In the genomic region with DNA sequence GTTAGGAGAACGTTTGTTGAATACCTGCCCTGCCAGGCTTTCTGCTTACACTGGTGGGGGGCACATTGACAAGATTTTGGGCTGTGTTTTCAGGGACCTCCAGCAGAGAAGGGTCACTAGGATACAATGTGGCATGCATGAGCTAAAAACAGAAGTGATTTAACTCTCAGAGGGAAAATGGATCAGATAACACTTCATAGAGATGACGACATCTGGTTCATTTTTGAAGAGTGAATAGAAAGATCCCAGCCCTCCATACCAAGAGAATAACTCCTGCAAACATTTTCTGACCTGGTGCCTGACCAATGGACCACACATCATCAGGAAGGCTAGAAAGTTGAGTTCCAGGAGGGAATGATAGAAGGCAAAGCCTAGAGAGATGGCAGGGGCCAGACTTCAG, we compare ENCODE assay signal across 20 cellular contexts. TPM values are rescaled to one million over a fixed set of nuclear protein-coding genes. Genes with fewer than 3 reads are reported as not detected.
DNase-seq lines count a peak whose midpoint lies in the region; ATAC-seq and TF ChIP-seq lines count a peak whose summit lies in the region.
"Had no signal": no experiment of that assay in that cellular context is flagged by ENCODE, and none has a peak within 500 bp of the region (broad histone marks: within the 10 kb centered on the region; RNA-seq: fewer than 3 reads in every experiment).

No MANE protein-coding gene starts in this region.

- DNase-seq in natural killer cell, result no peak
- DNase-seq in natural killer cell treated with Interleukin-12 subunit alpha and Interleukin-12 subunit beta and Interleukin-15 and Interleukin-18, amount 100 ng/mL, for 72 hours (ENCODE audit: low spot score), result no peak
- DNase-seq in iris pigment epithelial cell (ENCODE audit: low read depth), result peak; percentile 45
- no peak for DNase-seq in H4 (ENCODE audit: low spot score)
- DNase-seq in lower lobe of right lung, result no peak
- no peak for DNase-seq in NCI-H510A treated with DMSO at 0.1 percent for 48 hours (lab: John Stamatoyannopoulos, UW)
- DNase-seq in OCI-M2 (lab: John Stamatoyannopoulos, UW; ENCODE audit: unreplicated experiment), result no peak
- DNase-seq: activated CD4-positive, alpha-beta T cell treated with anti-CD3 and anti-CD28 coated beads for 4 hours; activated naive CD4-positive, alpha-beta T cell treated with anti-CD3 and anti-CD28 coated beads, Interleukin-2, amount 50 U/mL, for 16 hours; activated T-cell treated with anti-CD3 and anti-CD28 coated beads for 4 hours; caudate nucleus; hippocampal formation; KBM-7; left colon; NCI-H1105 treated with DMSO at 0.1 percent for 48 hours; NCI-H446 treated with DMSO at 0.1 percent for 48 hours; T-helper 9 cell had no signal

- H3K4me3 ChIP-seq in lower lobe of right lung, result no peak overlapping the region

- TF ChIP-seq CTCF in natural killer cell (IDR thresholded peaks at IDR 0.05) (no peak), brain (conservative IDR thresholded peaks at IDR 0.05) (no peak), lower lobe of right lung (IDR thresholded peaks at IDR 0.05) (no peak)

- H3K4me3 Mint-ChIP-seq in natural killer cell (no peak overlapping the region), brain (no peak overlapping the region)
- no peak overlapping the region for H3K4me3 Mint-ChIP-seq in natural killer cell treated with Interleukin-12 subunit alpha and Interleukin-12 subunit beta and Interleukin-15 and Interleukin-18, amount 100 ng/mL, for 72 hours
- H3K4me3 Mint-ChIP-seq: B cell had no signal

- H3K27ac ChIP-seq in lower lobe of right lung, result no peak overlapping the region
- H3K27ac ChIP-seq: HL-60 had no signal

- H3K36me3 ChIP-seq in lower lobe of right lung, result peaks cover 94% of the 10 kb centered on the region

- no peaks in the 10 kb centered on the region for H3K27me3 ChIP-seq in lower lobe of right lung (ENCODE audit: low read depth)

- intact Hi-C loops in natural killer cell (cut with micrococcal nuclease) (no loop called here), lower lobe of right lung (cut with DNase I) (no loop called here)

- H3K4me1 ChIP-seq in lower lobe of right lung, result no peaks in the 10 kb centered on the region

- no peak for ATAC-seq in natural killer cell
- ATAC-seq in natural killer cell treated with Interleukin-12 subunit alpha and Interleukin-12 subunit beta and Interleukin-15 and Interleukin-18, amount 100 ng/mL, for 72 hours, result no peak
- no peak for ATAC-seq in lower lobe of right lung
- ATAC-seq: left colon had no signal

- peaks cover 10% of the 10 kb centered on the region for H3K36me3 Mint-ChIP-seq in natural killer cell
- peaks cover 10% of the 10 kb centered on the region for H3K36me3 Mint-ChIP-seq in natural killer cell treated with Interleukin-12 subunit alpha and Interleukin-12 subunit beta and Interleukin-15 and Interleukin-18, amount 100 ng/mL, for 72 hours
- H3K36me3 Mint-ChIP-seq in brain, result peaks cover 48% of the 10 kb centered on the region

- H3K9me3 Mint-ChIP-seq in natural killer cell (no peaks in the 10 kb centered on the region), brain (no peaks in the 10 kb centered on the region)
- H3K9me3 Mint-ChIP-seq in natural killer cell treated with Interleukin-12 subunit alpha and Interleukin-12 subunit beta and Interleukin-15 and Interleukin-18, amount 100 ng/mL, for 72 hours, result no peaks in the 10 kb centered on the region

- no peaks in the 10 kb centered on the region for H3K4me1 Mint-ChIP-seq in natural killer cell
- H3K4me1 Mint-ChIP-seq in natural killer cell treated with Interleukin-12 subunit alpha and Interleukin-12 subunit beta and Interleukin-15 and Interleukin-18, amount 100 ng/mL, for 72 hours (ENCODE audit: low read depth in 2 of 2), result no peaks in the 10 kb centered on the region
- peaks cover 13% of the 10 kb centered on the region for H3K4me1 Mint-ChIP-seq in brain
- H3K4me1 Mint-ChIP-seq: B cell had no signal

- peak overlapping the region; percentile 13 to 35 for H3K27ac Mint-ChIP-seq in natural killer cell
- no peak overlapping the region for H3K27ac Mint-ChIP-seq in natural killer cell treated with Interleukin-12 subunit alpha and Interleukin-12 subunit beta and Interleukin-15 and Interleukin-18, amount 100 ng/mL, for 72 hours
- peak overlapping the region in 4 of 5 experiments; percentile 15 to 63 (median 34) for H3K27ac Mint-ChIP-seq in brain
- H3K27ac Mint-ChIP-seq: B cell had no signal

- H3K9me3 ChIP-seq in lower lobe of right lung, result no peaks in the 10 kb centered on the region

- H3K27me3 Mint-ChIP-seq in natural killer cell (ENCODE audit: low read depth in 2 of 2) (no peaks in the 10 kb centered on the region), brain (no peaks in the 10 kb centered on the region)
- H3K27me3 Mint-ChIP-seq in natural killer cell treated with Interleukin-12 subunit alpha and Interleukin-12 subunit beta and Interleukin-15 and Interleukin-18, amount 100 ng/mL, for 72 hours, result no peaks in the 10 kb centered on the region
- H3K27me3 Mint-ChIP-seq: B cell had no signal

RNA-seq across cellular contexts. Expression of a gene that starts 33.7 kb away (rescaled TPM):
- 10 to 100 TPM in 1 of 3 donors, 1 to 10 TPM in 2; 4.0 to 37.4 (median 9.0) TPM for total RNA-seq in natural killer cell
- total RNA-seq in natural killer cell treated with Interleukin-12 subunit alpha and Interleukin-12 subunit beta and Interleukin-15 and Interleukin-18, amount 100 ng/mL, for 72 hours, result 1 to 10 TPM; 3.0 to 4.6 TPM
- 2,462 TPM for polyA plus RNA-seq in brain (ENCODE audit: insufficient read depth, low read depth, low replicate concordance)
- total RNA-seq in H4 (2014; rRNA removed; shearing (Covaris generic)), result 47.1 and 52.4 TPM in 2 replicates
- 115 TPM for total RNA-seq in lower lobe of right lung

RNA-seq across cellular contexts. Expression of a gene that starts 40.0 kb away (rescaled TPM):
- total RNA-seq in natural killer cell (1 to 10 TPM; 8.1 to 9.4 (median 9.1) TPM), lower lobe of right lung (11.0 TPM)
- total RNA-seq in natural killer cell treated with Interleukin-12 subunit alpha and Interleukin-12 subunit beta and Interleukin-15 and Interleukin-18, amount 100 ng/mL, for 72 hours, result 10 to 100 TPM; 13.2 to 29.7 TPM
- polyA plus RNA-seq in brain (ENCODE audit: insufficient read depth, low read depth, low replicate concordance), result 17.1 TPM
- total RNA-seq in H4 (2014; rRNA removed; shearing (Covaris generic)), result 5.8 and 6.8 TPM in 2 replicates

Comparison
In these comparisons a context has a peak if more than half of its experiments do, and no peak if none do; other contexts are left out.
1. H3K27ac Mint-ChIP-seq: peak in natural killer cell (2 of 2) and brain (4 of 5); none in natural killer cell treated with Interleukin-12 subunit alpha and Interleukin-12 subunit beta and Interleukin-15 and Interleukin-18, amount 100 ng/mL, for 72 hours (0 of 2).